ENCODE assay signal across 20 cellular contexts in the genomic region with DNA sequence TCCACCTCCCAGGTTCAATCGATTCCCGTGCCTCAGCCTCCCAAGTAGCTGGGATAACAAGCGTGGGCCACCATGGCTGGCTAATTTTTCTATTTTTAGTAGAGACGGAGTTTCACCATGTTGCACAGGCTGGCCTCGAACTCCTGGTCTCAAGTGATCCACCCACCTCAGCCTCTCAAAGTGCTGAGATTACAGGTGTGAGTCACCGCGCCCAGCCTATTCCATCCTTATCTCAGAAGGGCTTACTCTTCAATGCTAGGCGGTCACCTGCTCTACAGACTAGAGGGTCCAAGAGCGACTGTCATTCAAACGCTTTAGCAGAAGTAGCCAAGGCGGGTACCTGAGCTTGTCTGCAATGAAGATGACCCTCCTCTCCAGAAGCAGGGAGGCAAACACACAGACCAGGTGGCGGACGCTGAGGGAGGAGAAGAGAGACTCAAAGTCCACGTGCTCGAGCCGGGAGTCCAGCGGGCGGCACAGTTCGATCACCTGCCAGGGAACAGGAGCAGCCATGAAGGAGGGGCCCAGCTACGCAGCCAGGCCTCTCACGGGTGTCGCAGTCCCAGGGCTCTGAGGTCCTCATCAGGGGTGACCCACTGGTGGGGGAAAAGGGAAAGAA.
DNase-seq lines count a peak whose midpoint lies in the region; ATAC-seq, FAIRE-seq and TF ChIP-seq lines count a peak whose summit lies in the region.
"Had no signal": no experiment of that assay in that cellular context is flagged by ENCODE, and none has a peak within 500 bp of the region (broad histone marks: within the 10 kb centered on the region; RNA-seq: fewer than 3 reads in every experiment).

No MANE protein-coding gene starts in this region.

- peak overlapping the region in 1 of 4 donors; percentile 38 for H3K27ac ChIP-seq in body of pancreas
- H3K27ac ChIP-seq in right lobe of liver = no peak overlapping the region
- H3K27ac ChIP-seq in small intestine (ENCODE audit: low read depth in 1 of 2, low read length in 1 of 2) = peak overlapping the region in 1 of 2 donors; percentile 36
- H3K27ac ChIP-seq: C4-2B, SJCRH30 had no signal

- TF ChIP-seq POLR2A in body of pancreas (IDR thresholded peaks at IDR 0.05) = no peak
- no peak for TF ChIP-seq POLR2A in right lobe of liver (IDR thresholded peaks at IDR 0.05)

- FAIRE-seq in small intestine (lab: Jason Lieb, UNC) = no peak
- FAIRE-seq: H1 had no signal

- H3K4me3 ChIP-seq in H7 (ENCODE audit: insufficient read depth, low read depth, low read length) (no peak overlapping the region), body of pancreas (no peak overlapping the region), right lobe of liver (no peak overlapping the region), small intestine (ENCODE audit: low read depth in 1 of 2, low read length in 2 of 2) (no peak overlapping the region)
- H3K4me3 ChIP-seq: SJCRH30 had no signal

- peak in 1 of 7 experiments; percentile 15 for TF ChIP-seq CTCF in body of pancreas (IDR thresholded peaks at IDR 0.05)
- no peak for TF ChIP-seq CTCF in right lobe of liver (IDR thresholded peaks at IDR 0.05)

- DNase-seq in H7 (peak; percentile 3), body of pancreas (peak in 3 of 4 donors; percentile 62 to 92 (median 84)), right lobe of liver (peak; percentile 58 to 86 (median 86)), small intestine (peak; percentile 92)
- DNase-seq: COR-L47, DMS153, HFFc6, IMR-90, Kasumi-1, NCI-H1105, NCI-H187, NCI-H2171, NCI-H446 treated with DMSO at 0.1 percent for 48 hours, PC-3, SJCRH30 had no signal

- WGBS in body of pancreas, 2 donors = 43 to 71% methylated on average over 22 of the region's 22 CpGs
- 47% methylated on average over 13 of the region's 22 CpGs for WGBS in right lobe of liver (ENCODE audit: insufficient coverage, low coverage, low lambda C conversion rate, missing lambda C conversion rate)
- 21 to 71% (median 48%) methylated on average over 22 of the region's 22 CpGs for WGBS in small intestine, 3 donors

- H3K9me3 ChIP-seq in body of pancreas = no peaks in the 10 kb centered on the region
- H3K9me3 ChIP-seq in right lobe of liver = no peaks in the 10 kb centered on the region
- H3K9me3 ChIP-seq in small intestine (ENCODE audit: control insufficient read depth, low read depth) = no peaks in the 10 kb centered on the region
- H3K9me3 ChIP-seq: SJCRH30 had no signal

- peak; percentile 65 for ATAC-seq in body of pancreas
- ATAC-seq in right lobe of liver = peak; percentile 20 to 68 (median 40)
- no peak for ATAC-seq in GM19328 (IDR thresholded peaks at IDR 0.05; ENCODE audit: unreplicated experiment)
- no peak for ATAC-seq in esophagus mucosa
- no peak for ATAC-seq in HG02610 (IDR thresholded peaks at IDR 0.05; ENCODE audit: unreplicated experiment)
- ATAC-seq: PC-3 had no signal

- no peaks in the 10 kb centered on the region for H3K27me3 ChIP-seq in H7 (ENCODE audit: control insufficient read depth, insufficient read depth, low read length)
- no peaks in the 10 kb centered on the region for H3K27me3 ChIP-seq in body of pancreas
- no peaks in the 10 kb centered on the region for H3K27me3 ChIP-seq in right lobe of liver
- no peaks in the 10 kb centered on the region for H3K27me3 ChIP-seq in small intestine (ENCODE audit: control insufficient read depth in 2 of 2, insufficient read depth in 2 of 2, low read length in 2 of 2)
- H3K27me3 ChIP-seq: SJCRH30 had no signal

- intact Hi-C loops in body of pancreas (cut with DNase I) = no loop called here
- intact Hi-C loops in right lobe of liver (cut with DNase I) = no loop called here

- H3K4me1 ChIP-seq in body of pancreas (peaks cover 9% of the 10 kb centered on the region), right lobe of liver (peaks cover 0 to 40% (median 3%) of the 10 kb centered on the region in 4 donors), small intestine (ENCODE audit: control insufficient read depth in 2 of 2, insufficient read depth in 1 of 2, low read depth in 1 of 2, low read length in 1 of 2) (peaks cover 2% of the 10 kb centered on the region in 2 donors)

- H3K36me3 ChIP-seq in H7 (replicated peaks; ENCODE audit: control insufficient read depth, insufficient read depth, low read length) (no peaks in the 10 kb centered on the region; the same call in 1 of the 2 replicates), body of pancreas (replicated peaks in 1 of 2; ENCODE audit: insufficient read depth in 1 of 2, low read depth in 2 of 2) (no peaks in the 10 kb centered on the region), right lobe of liver (no peaks in the 10 kb centered on the region), small intestine (ENCODE audit: control insufficient read depth in 2 of 2, insufficient read depth in 2 of 2, low read length in 2 of 2) (no peaks in the 10 kb centered on the region)
- H3K36me3 ChIP-seq: SJCRH30 had no signal

Comparison
In these comparisons a context has a peak if more than half of its experiments do, and no peak if none do; other contexts are left out.
1. DNase-seq: peak in every context shown above with its lines; median percentile 92 in small intestine; 86 in right lobe of liver; 84 in body of pancreas; 3 in H7.
2. ATAC-seq: peak in body of pancreas (single experiment) and right lobe of liver (4 of 4); none in GM19328 (single experiment), esophagus mucosa (single experiment) and HG02610 (single experiment).